In the genomic region with DNA sequence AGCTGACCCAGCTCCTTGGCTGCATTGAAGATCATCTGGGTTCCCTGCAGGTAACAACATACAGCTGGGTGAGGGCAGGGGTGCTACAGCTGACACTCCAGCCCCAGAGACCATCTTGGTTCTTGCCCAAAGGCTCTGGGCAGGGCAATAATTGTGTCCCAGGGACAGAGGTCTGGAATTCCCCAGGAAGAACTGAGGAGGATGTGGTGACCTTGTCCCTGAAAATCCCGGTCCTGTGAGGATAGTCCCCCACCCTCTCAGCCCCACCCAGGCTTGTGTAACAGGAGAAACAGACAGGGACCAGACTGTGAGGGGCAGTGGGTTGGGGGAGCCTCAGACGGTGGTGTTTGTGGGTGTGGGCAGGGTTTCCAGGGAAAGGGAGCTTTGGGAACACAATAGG, we compare ENCODE assay signal across 20 cellular contexts.
"Had no signal": no experiment of that assay in that cellular context is flagged by ENCODE, and none has a peak within 500 bp of the region (broad histone marks: within the 10 kb centered on the region; RNA-seq: fewer than 3 reads in every experiment).

No MANE protein-coding gene starts in this region.

- H3K4me3 ChIP-seq: dorsolateral prefrontal cortex, lung, right atrium auricular region, sigmoid colon, thoracic aorta, tibial nerve, upper lobe of left lung had no signal

- FAIRE-seq: colon, frontal cortex, urothelium cell line had no signal

- ATAC-seq: left lobe of liver; natural killer cell treated with Interleukin-12 subunit alpha and Interleukin-12 subunit beta and Interleukin-15 and Interleukin-18, amount 100 ng/mL, for 72 hours; stimulated activated naive B cell treated with anti-CD40 and anti-IgM and Interleukin-4, amounts not matched to agents 10 μg/mL and 1 μg/mL and 100 μg/mL, for 72 hours had no signal

- H3K36me3 ChIP-seq: neutrophil, right atrium auricular region, sigmoid colon, thoracic aorta, tibial nerve, upper lobe of left lung had no signal

- H3K9me3 ChIP-seq: neutrophil had no signal

- H3K9ac ChIP-seq: parathyroid adenoma had no signal

- H3K4me1 ChIP-seq: parathyroid adenoma had no signal

- H3K27ac ChIP-seq: dorsolateral prefrontal cortex, neutrophil, parathyroid adenoma, right atrium auricular region, sigmoid colon, thoracic aorta, tibial nerve, upper lobe of left lung had no signal

- DNase-seq: dorsolateral prefrontal cortex; effector CD4-positive, alpha-beta T cell; hypothalamus; immature natural killer cell; islet precursor cell; naive B cell; sigmoid colon; stimulated activated naive B cell treated with anti-CD40 and anti-IgM and Interleukin-4, amounts not matched to agents 10 μg/mL and 1 μg/mL and 100 μg/mL, for 72 hours; upper lobe of left lung had no signal
